Comparison of ENCODE assay signal across 21 cellular contexts in the genomic region with DNA sequence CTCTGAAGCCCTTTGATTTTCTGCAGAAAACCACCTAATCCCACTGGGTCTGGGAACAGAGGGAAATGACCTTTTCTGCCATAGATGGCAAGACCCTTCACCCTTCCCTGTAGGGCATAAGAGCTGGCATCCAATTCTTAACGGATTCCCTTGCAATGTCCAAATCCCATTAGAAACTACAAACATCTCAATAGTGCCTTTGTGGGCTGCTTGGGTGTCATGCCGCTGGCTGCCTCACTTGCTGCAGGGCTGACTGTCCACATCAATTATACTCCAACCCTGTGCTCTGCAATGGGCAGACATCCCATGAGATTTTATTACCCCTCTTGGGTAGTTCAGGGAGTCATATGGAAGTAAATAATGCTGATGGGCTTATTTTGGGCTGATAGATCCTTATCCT. TPM values are rescaled to one million over a fixed set of nuclear protein-coding genes. Genes with fewer than 3 reads are reported as not detected.
DNase-seq lines count a peak whose midpoint lies in the region; ATAC-seq, FAIRE-seq and TF ChIP-seq lines count a peak whose summit lies in the region.
"Had no signal": no experiment of that assay in that cellular context is flagged by ENCODE, and none has a peak within 500 bp of the region (broad histone marks: within the 10 kb centered on the region; RNA-seq: fewer than 3 reads in every experiment).

No MANE protein-coding gene starts in this region.

- peak overlapping the region; percentile 91 for H3K27ac Mint-ChIP-seq in activated CD4-positive, alpha-beta T cell treated with anti-CD3 and anti-CD28 coated beads, Interleukin-2, amount 10 ng/mL, durations not matched to agents 24 days and 14 days
- H3K27ac Mint-ChIP-seq: nephron progenitor cell had no signal

- H3K9me3 Mint-ChIP-seq in activated CD4-positive, alpha-beta T cell treated with anti-CD3 and anti-CD28 coated beads, Interleukin-2, amount 10 ng/mL, durations not matched to agents 24 days and 14 days = no peaks in the 10 kb centered on the region
- H3K9me3 Mint-ChIP-seq: nephron progenitor cell had no signal

- SMC1A ChIA-PET in GM12878 (lab: Charles Lee; ENCODE audit: uncharacterized antibody, unreplicated experiment) = interaction anchor here (1.2 to 11.1 kb wide), 14 partner anchors 9 to 136 kb away, joined by 3 to 108 read pairs (median 5); a partner anchor contains a TSS

- no peak for TF ChIP-seq CTCF in GM12878 (IDR thresholded peaks at IDR 0.05 in 2 of 3, conservative IDR thresholded peaks at IDR 0.05 in 1 of 3; ENCODE audit: control insufficient read depth in 2 of 3, extremely low read depth in 1 of 3, insufficient read depth in 1 of 3, low read depth in 3 of 3, low read length in 3 of 3)

- no peaks in the 10 kb centered on the region for H3K27me3 ChIP-seq in GM12878 (replicated peaks in 1 of 2; ENCODE audit: control insufficient read depth in 2 of 2, insufficient read depth in 2 of 2, low read length in 1 of 2)

- in situ Hi-C loops in SK-MEL-5 (cut with HindIII; ENCODE audit: low pct_unique_long_range_greater_than_20kb, low sequenced_read_pairs) = no loop called here
- in situ Hi-C loops in GM12878 (cut with MboI) = no loop called here

- no peak for FAIRE-seq in GM12878 (lab: Jason Lieb, UNC)
- FAIRE-seq: A204.1 had no signal

- ATAC-seq in GM12878 (peak; percentile 16), GM19324 (IDR thresholded peaks at IDR 0.05; ENCODE audit: low FRiP score, unreplicated experiment) (no peak)

- BruUV-seq in GM12878 (replicated peaks; lab: Mats Ljungman, UMichigan) = no TSS peak

- TF ChIP-seq RAD21 in GM12878 (IDR thresholded peaks at IDR 0.05; ENCODE audit: insufficient read depth, low read depth, low read length) = no peak

- WGBS in GM12878 (ENCODE audit: insufficient coverage, insufficient replicate concordance, low lambda C conversion rate, missing lambda C conversion rate) = 88% methylated on average over 2 of the region's 2 CpGs

- peaks cover 70% of the 10 kb centered on the region for H3K4me1 Mint-ChIP-seq in activated CD4-positive, alpha-beta T cell treated with anti-CD3 and anti-CD28 coated beads, Interleukin-2, amount 10 ng/mL, durations not matched to agents 24 days and 14 days

- RAD21 ChIA-PET in GM12878 (lab: Charles Lee; ENCODE audit: unreplicated experiment) = interaction anchor here (0.7 to 7.5 kb wide), 6 partner anchors 9 to 36 kb away, joined by 3 to 91 read pairs (median 6); a partner anchor contains a TSS

- H3K4me2 ChIP-seq in GM12878 (ENCODE audit: control insufficient read depth, insufficient read depth) = peak overlapping the region; percentile 52
- H3K4me2 ChIP-seq: PC-9 had no signal

- peak overlapping the region; percentile 71 for H3K27ac ChIP-seq in GM12878 (ENCODE audit: control insufficient read depth, insufficient read depth)
- H3K27ac ChIP-seq: PC-9 had no signal

- CTCF ChIA-PET in GM12878 (lab: Yijun Ruan, JAX) = interaction anchor here (0.8 to 3.5 kb wide), 6 partner anchors 9 to 379 kb away, joined by 3 to 20 read pairs (median 3); a partner anchor contains a TSS

- 0 out of 4 replicates have a peak, but pooled peaks cover 0 to 6% of the 10 kb centered on the region in 2 experiments for H3K36me3 ChIP-seq in GM12878 (ENCODE audit: control insufficient read depth in 2 of 2, insufficient read depth in 2 of 2, low read length in 1 of 2)
- H3K36me3 ChIP-seq: esophagus squamous epithelium had no signal

- no peaks in the 10 kb centered on the region for H3K27me3 Mint-ChIP-seq in activated CD4-positive, alpha-beta T cell treated with anti-CD3 and anti-CD28 coated beads, Interleukin-2, amount 10 ng/mL, durations not matched to agents 24 days and 14 days

- POLR2A ChIA-PET in GM12878 (lab: Charles Lee) = interaction anchor here (1.4 to 5.2 kb wide), 8 partner anchors 9 to 114 kb away, joined by 3 to 43 read pairs (median 6); no protein-coding TSS in a partner anchor

- H3K9ac ChIP-seq in GM12878 (ENCODE audit: control insufficient read depth, insufficient read depth, low read length) = peak overlapping the region; percentile 37; the same call in 1 of the 2 replicates

- H3K4me1 ChIP-seq in GM12878 (ENCODE audit: control insufficient read depth, insufficient read depth, low read length) = peaks cover 35% of the 10 kb centered on the region

- peaks cover 96% of the 10 kb centered on the region for H3K79me2 ChIP-seq in GM12878 (ENCODE audit: control insufficient read depth, insufficient read depth, low read length)

- TF ChIP-seq POLR2A in GM12878 (IDR thresholded peaks at IDR 0.05; ENCODE audit: low read depth, low read length) = no peak

- no peak for DNase-seq in activated CD4-positive, alpha-beta T cell treated with anti-CD3 and anti-CD28 coated beads, Interleukin-2, amount 10 ng/mL, durations not matched to agents 24 days and 14 days
- DNase-seq in activated CD4-positive, alpha-beta T cell treated with anti-CD3 and anti-CD28 coated beads, Interleukin-2, amount 50 U/mL, for 1 hour = no peak
- peak; percentile 81 for DNase-seq in SK-MEL-5 (ENCODE audit: low read depth, low spot score)
- DNase-seq in GM12878 (ENCODE audit: low read depth, low spot score) = no peak
- peak; percentile 53 for DNase-seq in retina
- no peak for DNase-seq in NCI-H524 treated with DMSO at 0.1 percent for 48 hours (lab: John Stamatoyannopoulos, UW)
- no peak for DNase-seq in cortex of kidney (lab: John Stamatoyannopoulos, UW)
- DNase-seq: aorta; esophagus squamous epithelium; GDM1; MM.1S; NCI-H226; nephron progenitor cell; PC-9; stimulated activated CD4-positive, alpha-beta T cell treated with anti-CD3 and anti-CD28 coated beads, Interleukin-4, amount 100 ng/mL, for 1 hour had no signal

- no peak for TF ChIP-seq EP300 in GM12878 (IDR thresholded peaks at IDR 0.05; ENCODE audit: borderline replicate concordance in 1 of 2, control insufficient read depth in 1 of 2, low read depth in 2 of 2, low read length in 2 of 2)

- peak overlapping the region; percentile 84 for H3K4me3 Mint-ChIP-seq in activated CD4-positive, alpha-beta T cell treated with anti-CD3 and anti-CD28 coated beads, Interleukin-2, amount 10 ng/mL, durations not matched to agents 24 days and 14 days
- H3K4me3 Mint-ChIP-seq: nephron progenitor cell had no signal

- H4K20me1 ChIP-seq in GM12878 (ENCODE audit: control insufficient read depth, insufficient read depth) = no peaks in the 10 kb centered on the region

- intact Hi-C loops in activated CD4-positive, alpha-beta T cell treated with anti-CD3 and anti-CD28 coated beads, Interleukin-2, amount 10 ng/mL, durations not matched to agents 24 days and 14 days (cut with micrococcal nuclease) = loop anchor here (1.0 to 10.0 kb wide), 3 partner anchors 19 to 267 kb away; a partner anchor contains a TSS
- intact Hi-C loops in GM12878 (cut with micrococcal nuclease; ENCODE audit: unreplicated experiment) = loop anchor here (2.0 kb wide), 1 partner anchor 83 kb away; no protein-coding TSS in a partner anchor

- H3K36me3 Mint-ChIP-seq in activated CD4-positive, alpha-beta T cell treated with anti-CD3 and anti-CD28 coated beads, Interleukin-2, amount 10 ng/mL, durations not matched to agents 24 days and 14 days (ENCODE audit: low read depth) = peaks cover 6% of the 10 kb centered on the region

- H2AFZ ChIP-seq in GM12878 (ENCODE audit: control insufficient read depth, low read depth, low read length) = no peak overlapping the region
- H2AFZ ChIP-seq: PC-9 had no signal

- H3K9me3 ChIP-seq in GM12878 (replicated peaks; ENCODE audit: control insufficient read depth, insufficient read depth, low read length) = no peaks in the 10 kb centered on the region; the same call in 2 of the 3 replicates
- H3K9me3 ChIP-seq: esophagus squamous epithelium had no signal

- peak overlapping the region; percentile 42 for H3K4me3 ChIP-seq in GM12878
- H3K4me3 ChIP-seq: esophagus squamous epithelium, PC-9 had no signal

RNA-seq across cellular contexts. Expression of a gene that starts 7.2 kb away (rescaled TPM):
- 34.4 and 38.4 TPM in 2 replicates for total RNA-seq in activated CD4-positive, alpha-beta T cell treated with anti-CD3 and anti-CD28 coated beads, Interleukin-2, amount 10 ng/mL, durations not matched to agents 24 days and 14 days
- total RNA-seq in SK-MEL-5 (2014; rRNA removed; shearing (Covaris generic)) = 0.67 and 2.2 TPM in 2 replicates
- polyA plus RNA-seq in SK-MEL-5 (2015; cell fraction: cytosol; rRNA removed) = 3.1 and 4.4 TPM in 2 replicates
- polyA plus RNA-seq in SK-MEL-5 (2015; cell fraction: nucleus; rRNA removed) = 2.3 and 4.8 TPM in 2 replicates
- 205 and 218 TPM in 2 replicates for total RNA-seq in GM12878 (2013; cell fraction: nucleolus; rRNA removed)
- total RNA-seq in GM12878 (2014; rRNA removed) (61.0 and 68.1 TPM in 2 replicates), GM12878 (2014; rRNA removed; fragmentation: Illumina TruSeq; extraction: Trizol) (30.2 and 31.6 TPM in 2 replicates), GM12878 (2021) (68.8 and 77.8 TPM in 2 replicates)
- 9.7 TPM for polyA plus RNA-seq in GM12878 (2011; ENCODE audit: low read depth)
- polyA plus RNA-seq in GM12878 (2011; rRNA removed) (59.1 and 79.1 TPM in 2 replicates), GM12878 (2014; fragmentation: Illumina TruSeq; extraction: Trizol) (30.1 and 37.5 TPM in 2 replicates), GM12878 (2014; fragmentation: Nextera tagmentation; extraction: Ambion mirVana) (1 to 10 TPM; 3.3 to 5.4 TPM), GM12878 (2014; rRNA removed) (63.7 and 65.8 TPM in 2 replicates), GM12878 (2016; fragmentation: Nextera tagmentation; extraction: Ambion mirVana) (10 to 100 TPM; 59.0 to 60.2 TPM)
- polyA plus RNA-seq in GM12878 (2011; cell fraction: cytosol; rRNA removed) = 101 and 123 TPM in 2 replicates
- polyA plus RNA-seq in GM12878 (2011; cell fraction: nucleus; rRNA removed) = 141 and 178 TPM in 2 replicates
- 22.0 and 26.1 TPM in 2 replicates for polyA plus RNA-seq in GM12878 (2012)
- polyA minus RNA-seq in GM12878 (2011; rRNA and poly(A)+ RNA removed) = 62.8 and 82.6 TPM in 2 replicates
- polyA minus RNA-seq in GM12878 (2011; cell fraction: cytosol; rRNA and poly(A)+ RNA removed) = 25.3 and 35.1 TPM in 2 replicates
- polyA minus RNA-seq in GM12878 (2011; cell fraction: nucleus; rRNA and poly(A)+ RNA removed) = 39.8 and 66.1 TPM in 2 replicates
- total RNA-seq: H4, PC-9 had no signal
- polyA plus RNA-seq: BJ had no signal

RNA-seq across cellular contexts. Expression of a gene that starts 14.6 kb away (rescaled TPM):
- total RNA-seq in activated CD4-positive, alpha-beta T cell treated with anti-CD3 and anti-CD28 coated beads, Interleukin-2, amount 10 ng/mL, durations not matched to agents 24 days and 14 days = 0.09 and 0.56 TPM in 2 replicates
- total RNA-seq in SK-MEL-5 (2014; rRNA removed; shearing (Covaris generic)) = 41.5 and 41.9 TPM in 2 replicates
- polyA plus RNA-seq in SK-MEL-5 (2015; cell fraction: cytosol; rRNA removed) = 7.3 and 11.0 TPM in 2 replicates
- 7.2 and 9.1 TPM in 2 replicates for polyA plus RNA-seq in SK-MEL-5 (2015; cell fraction: nucleus; rRNA removed)
- total RNA-seq in GM12878 (2013; cell fraction: nucleolus; rRNA removed) = 1.5 and 1.9 TPM in 2 replicates
- total RNA-seq in GM12878 (2014; rRNA removed) (0.11 and 0.23 TPM in 2 replicates), GM12878 (2014; rRNA removed; fragmentation: Illumina TruSeq; extraction: Trizol) (0.22 and 0.28 TPM in 2 replicates), GM12878 (2021) (0.15 and 0.21 TPM in 2 replicates)
- not detected for polyA plus RNA-seq in GM12878 (2011; ENCODE audit: low read depth)
- polyA plus RNA-seq in GM12878 (2011; rRNA removed) (0.52 and 0.73 TPM in 2 replicates), GM12878 (2014; fragmentation: Illumina TruSeq; extraction: Trizol) (0.13 and 0.49 TPM in 2 replicates), GM12878 (2014; fragmentation: Nextera tagmentation; extraction: Ambion mirVana) (under 1 TPM; 0.13 to 0.24 TPM), GM12878 (2014; rRNA removed) (0.09 TPM in 2 replicates), GM12878 (2016; fragmentation: Nextera tagmentation; extraction: Ambion mirVana) (under 1 TPM in 1 of 2 experiments, not detected in 1; 0.21 TPM)
- polyA plus RNA-seq in GM12878 (2011; cell fraction: cytosol; rRNA removed) = 0.13 and 0.16 TPM in 2 replicates
- polyA plus RNA-seq in GM12878 (2011; cell fraction: nucleus; rRNA removed) = 0.12 and 0.21 TPM in 2 replicates
- polyA plus RNA-seq in GM12878 (2012) = 0.08 TPM in 1 of 2 replicates, not detected in the other
- 0.26 and 0.37 TPM in 2 replicates for polyA minus RNA-seq in GM12878 (2011; rRNA and poly(A)+ RNA removed)
- polyA minus RNA-seq in GM12878 (2011; cell fraction: cytosol; rRNA and poly(A)+ RNA removed) = not detected in 2 replicates
- polyA minus RNA-seq in GM12878 (2011; cell fraction: nucleus; rRNA and poly(A)+ RNA removed) = 0.36 and 0.77 TPM in 2 replicates
- total RNA-seq: esophagus squamous epithelium, H4, PC-9, posterior vena cava, skeletal muscle tissue had no signal
- polyA plus RNA-seq: aorta, BJ had no signal

RNA-seq across cellular contexts. Expression of a gene that starts 52.1 kb away (rescaled TPM):
- total RNA-seq in activated CD4-positive, alpha-beta T cell treated with anti-CD3 and anti-CD28 coated beads, Interleukin-2, amount 10 ng/mL, durations not matched to agents 24 days and 14 days = 0.90 and 0.96 TPM in 2 replicates
- total RNA-seq in SK-MEL-5 (2014; rRNA removed; shearing (Covaris generic)) = 0.08 TPM in 1 of 2 replicates, not detected in the other
- 0.19 TPM in 1 of 2 replicates, not detected in the other for polyA plus RNA-seq in SK-MEL-5 (2015; cell fraction: cytosol; rRNA removed)
- not detected in 2 replicates for polyA plus RNA-seq in SK-MEL-5 (2015; cell fraction: nucleus; rRNA removed)
- 59.4 and 63.4 TPM in 2 replicates for total RNA-seq in GM12878 (2013; cell fraction: nucleolus; rRNA removed)
- 1.5 and 2.1 TPM in 2 replicates for total RNA-seq in GM12878 (2014; rRNA removed)
- total RNA-seq in GM12878 (2014; rRNA removed; fragmentation: Illumina TruSeq; extraction: Trizol) = 2.6 and 2.7 TPM in 2 replicates
- 1.6 and 2.2 TPM in 2 replicates for total RNA-seq in GM12878 (2021)
- polyA plus RNA-seq in GM12878 (2011; ENCODE audit: low read depth) = 0.21 TPM
- 2.9 and 3.7 TPM in 2 replicates for polyA plus RNA-seq in GM12878 (2011; rRNA removed)
- polyA plus RNA-seq in GM12878 (2011; cell fraction: cytosol; rRNA removed) = 0.75 and 0.79 TPM in 2 replicates
- polyA plus RNA-seq in GM12878 (2011; cell fraction: nucleus; rRNA removed) = 3.0 and 3.5 TPM in 2 replicates
- 0.31 and 0.35 TPM in 2 replicates for polyA plus RNA-seq in GM12878 (2012)
- polyA plus RNA-seq in GM12878 (2014; fragmentation: Illumina TruSeq; extraction: Trizol) = 0.14 and 0.87 TPM in 2 replicates
- polyA plus RNA-seq in GM12878 (2014; fragmentation: Nextera tagmentation; extraction: Ambion mirVana) = 1 to 10 TPM in 1 of 2 experiments, under 1 TPM in 1; 0.33 to 1.6 TPM
- polyA plus RNA-seq in GM12878 (2014; rRNA removed) = 1.3 TPM in 2 replicates
- polyA plus RNA-seq in GM12878 (2016; fragmentation: Nextera tagmentation; extraction: Ambion mirVana) = 1 to 10 TPM; 1.6 to 2.0 TPM
- 3.3 and 3.4 TPM in 2 replicates for polyA minus RNA-seq in GM12878 (2011; rRNA and poly(A)+ RNA removed)
- not detected in 2 replicates for polyA minus RNA-seq in GM12878 (2011; cell fraction: cytosol; rRNA and poly(A)+ RNA removed)
- 2.7 and 4.8 TPM in 2 replicates for polyA minus RNA-seq in GM12878 (2011; cell fraction: nucleus; rRNA and poly(A)+ RNA removed)
- total RNA-seq: esophagus squamous epithelium, H4, PC-9 had no signal
- polyA plus RNA-seq: aorta, BJ had no signal

Comparison
In these comparisons a context has a peak if more than half of its experiments do, and no peak if none do; other contexts are left out.
1. DNase-seq: peak in SK-MEL-5 (single experiment) and retina (single experiment); none in activated CD4-positive, alpha-beta T cell treated with anti-CD3 and anti-CD28 coated beads, Interleukin-2, amount 10 ng/mL, durations not matched to agents 24 days and 14 days (single experiment), activated CD4-positive, alpha-beta T cell treated with anti-CD3 and anti-CD28 coated beads, Interleukin-2, amount 50 U/mL, for 1 hour (single experiment), GM12878 (single experiment), NCI-H524 treated with DMSO at 0.1 percent for 48 hours (single experiment) and cortex of kidney (single experiment).
2. RNA of a gene that starts 14.6 kb away (total RNA-seq): 41.5 to 41.9 TPM in SK-MEL-5; 0.09 to 0.56 TPM in activated CD4-positive, alpha-beta T cell treated with anti-CD3 and anti-CD28 coated beads, Interleukin-2, amount 10 ng/mL, durations not matched to agents 24 days and 14 days and 0.11 to 1.9 TPM in GM12878; every median in the first group is over 10 times any median in the second.